In genomic region chr1:22184892-22185612, GRCh38 we compare ENCODE assay signal across 10 cellular contexts. TPM values are rescaled to one million over a fixed set of nuclear protein-coding genes. Genes with fewer than 3 reads are reported as not detected.
A peak's percentile ranks its signal among the peaks of the same experiment; 100 is the strongest.
DNase-seq lines count a peak whose midpoint lies in the region; TF ChIP-seq lines count a peak whose summit lies in the region.
"Had no signal": no experiment of that assay in that cellular context is flagged by ENCODE, and none has a peak within 500 bp of the region (broad histone marks: within the 10 kb centered on the region; RNA-seq: fewer than 3 reads in every experiment).

No MANE protein-coding gene starts in this region.

- no peak for TF ChIP-seq CTCF in coronary artery (IDR thresholded peaks at IDR 0.05)

- H3K4me3 ChIP-seq in coronary artery = no peak overlapping the region

- no peak overlapping the region for H3K27ac ChIP-seq in coronary artery

- DNase-seq in DMS153 (lab: John Stamatoyannopoulos, UW) = peak; percentile 88
- peak; percentile 44 for DNase-seq in NCI-H1417 treated with DMSO at 0.1 percent for 48 hours (lab: John Stamatoyannopoulos, UW)
- peak; percentile 84 for DNase-seq in SHP77 treated with DMSO at 0.1 percent for 48 hours (lab: John Stamatoyannopoulos, UW)
- peak; percentile 30 for DNase-seq in kidney glomerular epithelial cell (lab: John Stamatoyannopoulos, UW)
- no peak for DNase-seq in ureter (ENCODE audit: low spot score)
- DNase-seq in NAMALWA (ENCODE audit: low spot score) = no peak
- DNase-seq in coronary artery (ENCODE audit: low spot score) = no peak
- no peak for DNase-seq in islet precursor cell
- DNase-seq: activated T-cell treated with anti-CD3 and anti-CD28 coated beads for 4 hours, DND-41 had no signal

RNA-seq across cellular contexts. Expression of gene WNT4, which starts 42.2 kb away (rescaled TPM):
- total RNA-seq in ureter = 3.7 TPM

Comparison
In these comparisons a context has a peak if more than half of its experiments do, and no peak if none do; other contexts are left out.
1. DNase-seq: peak in DMS153 (single experiment), NCI-H1417 treated with DMSO at 0.1 percent for 48 hours (single experiment), SHP77 treated with DMSO at 0.1 percent for 48 hours (single experiment) and kidney glomerular epithelial cell (single experiment); none in ureter (single experiment), NAMALWA (single experiment), coronary artery (single experiment) and islet precursor cell (single experiment).